11 cellular contexts compared by ENCODE assay signal in the genomic region with DNA sequence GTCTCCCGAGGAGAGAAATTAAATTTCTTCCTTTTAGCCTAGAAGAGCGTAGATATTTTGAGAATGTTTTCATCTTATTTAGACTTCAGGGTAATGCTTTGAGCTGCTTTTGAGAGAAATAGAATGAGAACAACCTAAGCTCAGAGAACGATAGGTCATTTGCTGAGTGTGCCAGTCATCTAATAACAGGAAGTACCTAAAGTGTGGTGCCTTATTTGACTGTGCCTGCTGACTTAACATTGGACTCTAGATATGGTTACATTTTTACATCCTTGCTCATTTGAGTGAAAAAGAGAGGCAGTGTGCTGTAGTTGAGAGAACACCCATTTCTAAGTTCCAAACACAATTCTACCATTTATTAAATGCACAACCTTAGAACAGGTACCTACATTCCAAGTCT.
DNase-seq lines count a peak whose midpoint lies in the region; ATAC-seq lines count a peak whose summit lies in the region.
"Had no signal": no experiment of that assay in that cellular context is flagged by ENCODE, and none has a peak within 500 bp of the region (broad histone marks: within the 10 kb centered on the region; RNA-seq: fewer than 3 reads in every experiment).

No MANE protein-coding gene starts in this region.

- CTCF ChIA-PET in activated naive CD4-positive, alpha-beta T cell treated with anti-CD3 and anti-CD28 coated beads for 36 hours (lab: Charles Lee): no interaction called here

- peak; percentile 63 for ATAC-seq in stimulated activated naive CD8-positive, alpha-beta T cell treated with anti-CD3 and anti-CD28 coated beads, Interleukin-15, amount 100 ng/mL, for 72 hours
- ATAC-seq in stimulated activated naive CD8-positive, alpha-beta T cell treated with anti-CD3 and anti-CD28 coated beads, Interleukin-15, Interleukin-2, amounts not matched to agents 100 U/mL and 50 U/mL, for 24 hours: no peak
- peak; percentile 75 for ATAC-seq in HG02571 (IDR thresholded peaks at IDR 0.05; ENCODE audit: unreplicated experiment)
- peak; percentile 95 for ATAC-seq in HG03342 (IDR thresholded peaks at IDR 0.05; ENCODE audit: unreplicated experiment)

- H3K27ac ChIP-seq in substantia nigra (ENCODE audit: low read depth, low read length, poor library complexity, severe bottlenecking): no peak overlapping the region
- H3K27ac ChIP-seq: cardiac muscle cell, GM23248, WERI-Rb-1 had no signal

- intact Hi-C loops in activated naive CD4-positive, alpha-beta T cell treated with anti-CD3 and anti-CD28 coated beads for 36 hours (cut with micrococcal nuclease): no loop called here

- no peaks in the 10 kb centered on the region for H3K36me3 Mint-ChIP-seq in activated naive CD4-positive, alpha-beta T cell treated with anti-CD3 and anti-CD28 coated beads for 36 hours (ENCODE audit: low read depth)

- H3K4me1 Mint-ChIP-seq in stimulated activated naive CD8-positive, alpha-beta T cell treated with anti-CD3 and anti-CD28 coated beads, Interleukin-15, amount 100 ng/mL, for 72 hours: no peaks in the 10 kb centered on the region
- no peaks in the 10 kb centered on the region for H3K4me1 Mint-ChIP-seq in activated naive CD4-positive, alpha-beta T cell treated with anti-CD3 and anti-CD28 coated beads for 36 hours (ENCODE audit: low read depth)

- no peak overlapping the region for H3K27ac Mint-ChIP-seq in stimulated activated naive CD8-positive, alpha-beta T cell treated with anti-CD3 and anti-CD28 coated beads, Interleukin-15, amount 100 ng/mL, for 72 hours
- no peak overlapping the region for H3K27ac Mint-ChIP-seq in activated naive CD4-positive, alpha-beta T cell treated with anti-CD3 and anti-CD28 coated beads for 36 hours

- no peaks in the 10 kb centered on the region for H3K27me3 Mint-ChIP-seq in stimulated activated naive CD8-positive, alpha-beta T cell treated with anti-CD3 and anti-CD28 coated beads, Interleukin-15, amount 100 ng/mL, for 72 hours
- H3K27me3 Mint-ChIP-seq in activated naive CD4-positive, alpha-beta T cell treated with anti-CD3 and anti-CD28 coated beads for 36 hours (ENCODE audit: low read depth): no peaks in the 10 kb centered on the region

- DNase-seq in stimulated activated naive CD8-positive, alpha-beta T cell treated with anti-CD3 and anti-CD28 coated beads, Interleukin-15, amount 100 ng/mL, for 72 hours: no peak
- no peak for DNase-seq in stimulated activated naive CD8-positive, alpha-beta T cell treated with anti-CD3 and anti-CD28 coated beads, Interleukin-15, Interleukin-2, amounts not matched to agents 100 U/mL and 50 U/mL, for 24 hours
- DNase-seq in GM19238 (ENCODE audit: insufficient read length, low spot score) (no peak), foreskin melanocyte (no peak), substantia nigra (lab: John Stamatoyannopoulos, UW) (no peak)
- no peak for DNase-seq in activated naive CD4-positive, alpha-beta T cell treated with anti-CD3 and anti-CD28 coated beads for 36 hours
- DNase-seq: GM23248, WERI-Rb-1 had no signal

- H3K9me3 Mint-ChIP-seq in stimulated activated naive CD8-positive, alpha-beta T cell treated with anti-CD3 and anti-CD28 coated beads, Interleukin-15, amount 100 ng/mL, for 72 hours: no peaks in the 10 kb centered on the region
- H3K9me3 Mint-ChIP-seq in activated naive CD4-positive, alpha-beta T cell treated with anti-CD3 and anti-CD28 coated beads for 36 hours: no peaks in the 10 kb centered on the region

- no peak overlapping the region for H3K4me3 Mint-ChIP-seq in stimulated activated naive CD8-positive, alpha-beta T cell treated with anti-CD3 and anti-CD28 coated beads, Interleukin-15, amount 100 ng/mL, for 72 hours
- H3K4me3 Mint-ChIP-seq in activated naive CD4-positive, alpha-beta T cell treated with anti-CD3 and anti-CD28 coated beads for 36 hours: no peak overlapping the region
